Comparison of ENCODE assay signal across 2 cellular contexts in genomic region chrX:52452031-52452430, GRCh38. TPM values are rescaled to one million over a fixed set of nuclear protein-coding genes. Genes with fewer than 3 reads are reported as not detected.
"Had no signal": no experiment of that assay in that cellular context is flagged by ENCODE, and none has a peak within 500 bp of the region (broad histone marks: within the 10 kb centered on the region; RNA-seq: fewer than 3 reads in every experiment).

No MANE protein-coding gene starts in this region.

RNA-seq across cellular contexts. Expression of gene XAGE1A, which starts 43.6 kb away (rescaled TPM):
- total RNA-seq: G401, GM12878 had no signal
